ENCODE assay signal across 9 cellular contexts in the genomic region with DNA sequence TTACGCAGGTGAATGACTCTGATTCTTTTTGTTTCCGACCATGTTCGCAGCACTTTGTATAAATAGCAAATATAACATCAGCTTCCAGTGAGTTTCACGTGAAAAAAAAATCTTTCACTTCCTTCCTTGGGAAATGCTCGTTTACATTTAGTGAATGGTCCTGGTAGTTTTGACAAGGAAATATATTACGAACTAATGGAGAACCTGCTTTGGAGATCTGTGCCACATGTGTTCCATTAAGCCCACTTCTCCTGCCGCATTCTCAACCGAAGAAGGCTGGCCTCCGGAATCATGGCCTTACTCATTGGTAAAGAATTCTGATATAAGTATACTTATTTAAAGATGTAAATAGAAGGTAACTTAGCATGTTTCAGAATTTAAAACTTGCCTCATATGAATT. TPM values are rescaled to one million over a fixed set of nuclear protein-coding genes. Genes with fewer than 3 reads are reported as not detected.
A peak's percentile ranks its signal among the peaks of the same experiment; 100 is the strongest.
DNase-seq lines count a peak whose midpoint lies in the region; ATAC-seq and TF ChIP-seq lines count a peak whose summit lies in the region.
"Had no signal": no experiment of that assay in that cellular context is flagged by ENCODE, and none has a peak within 500 bp of the region (broad histone marks: within the 10 kb centered on the region; RNA-seq: fewer than 3 reads in every experiment).

No MANE protein-coding gene starts in this region.

- peak overlapping the region; percentile 72 for H3K4me3 Mint-ChIP-seq in activated CD4-positive, alpha-beta T cell treated with anti-CD3 and anti-CD28 coated beads, Interleukin-2, amount 10 ng/mL, durations not matched to agents 7 days and 5 days
- H3K4me3 Mint-ChIP-seq in activated B cell treated with CpG ODN at 0.5 μM for 24 hours = peak overlapping the region; percentile 70

- no peak for ATAC-seq in activated B cell treated with CpG ODN at 0.5 μM for 24 hours (ENCODE audit: low read depth)
- ATAC-seq in GM18502 (IDR thresholded peaks at IDR 0.05; ENCODE audit: poor library complexity, unreplicated experiment) = no peak
- no peak for ATAC-seq in HG03354 (IDR thresholded peaks at IDR 0.05; ENCODE audit: poor library complexity, severe bottlenecking, unreplicated experiment)

- intact Hi-C loops in activated B cell treated with CpG ODN at 0.5 μM for 24 hours (cut with micrococcal nuclease) = loop anchor here (10.0 kb wide), 2 partner anchors 161 to 641 kb away; a partner anchor contains a TSS

- H3K36me3 Mint-ChIP-seq in activated CD4-positive, alpha-beta T cell treated with anti-CD3 and anti-CD28 coated beads, Interleukin-2, amount 10 ng/mL, durations not matched to agents 7 days and 5 days (ENCODE audit: low read depth) = peaks cover 34% of the 10 kb centered on the region
- H3K36me3 Mint-ChIP-seq in activated B cell treated with CpG ODN at 0.5 μM for 24 hours (ENCODE audit: low read depth) = peaks cover 49% of the 10 kb centered on the region

- peak overlapping the region; percentile 74 for H3K4me3 ChIP-seq in fibroblast of villous mesenchyme (ENCODE audit: low read depth, low read length)
- H3K4me3 ChIP-seq in skeletal muscle cell (ENCODE audit: low read depth, low read length) = peak overlapping the region; percentile 78

- DNase-seq in activated CD4-positive, alpha-beta T cell treated with anti-CD3 and anti-CD28 coated beads, Interleukin-2, amount 10 ng/mL, durations not matched to agents 7 days and 5 days = no peak
- DNase-seq in activated CD4-positive, alpha-beta T cell treated with anti-CD3 and anti-CD28 coated beads for 1 hour = no peak
- DNase-seq in activated B cell treated with CpG ODN at 0.5 μM for 24 hours = no peak
- peak; percentile 12 for DNase-seq in fibroblast of villous mesenchyme (ENCODE audit: low read depth)
- no peak for DNase-seq in skeletal muscle cell (ENCODE audit: low read depth)
- DNase-seq in GDM1 (lab: John Stamatoyannopoulos, UW) = no peak
- DNase-seq: H7 had no signal

- H3K27me3 Mint-ChIP-seq in activated CD4-positive, alpha-beta T cell treated with anti-CD3 and anti-CD28 coated beads, Interleukin-2, amount 10 ng/mL, durations not matched to agents 7 days and 5 days = no peaks in the 10 kb centered on the region
- H3K27me3 Mint-ChIP-seq in activated B cell treated with CpG ODN at 0.5 μM for 24 hours = peaks cover 8% of the 10 kb centered on the region

- H3K27ac Mint-ChIP-seq in activated CD4-positive, alpha-beta T cell treated with anti-CD3 and anti-CD28 coated beads, Interleukin-2, amount 10 ng/mL, durations not matched to agents 7 days and 5 days = no peak overlapping the region
- H3K27ac Mint-ChIP-seq in activated B cell treated with CpG ODN at 0.5 μM for 24 hours = no peak overlapping the region

- H3K4me1 Mint-ChIP-seq in activated CD4-positive, alpha-beta T cell treated with anti-CD3 and anti-CD28 coated beads, Interleukin-2, amount 10 ng/mL, durations not matched to agents 7 days and 5 days = peaks cover 42% of the 10 kb centered on the region
- H3K4me1 Mint-ChIP-seq in activated B cell treated with CpG ODN at 0.5 μM for 24 hours = peaks cover 33% of the 10 kb centered on the region

- POLR2A ChIA-PET in activated CD4-positive, alpha-beta T cell treated with anti-CD3 and anti-CD28 coated beads, Interleukin-2, amount 10 ng/mL, durations not matched to agents 7 days and 5 days (lab: Charles Lee) = no interaction called here
- POLR2A ChIA-PET in activated B cell treated with CpG ODN at 0.5 μM for 24 hours (lab: Charles Lee) = no interaction called here

- CTCF ChIA-PET in activated CD4-positive, alpha-beta T cell treated with anti-CD3 and anti-CD28 coated beads, Interleukin-2, amount 10 ng/mL, durations not matched to agents 7 days and 5 days (lab: Charles Lee) = interaction anchor here (1.2 kb wide), 1 partner anchor 388 kb away, joined by 3 read pairs; no protein-coding TSS in a partner anchor
- CTCF ChIA-PET in activated B cell treated with CpG ODN at 0.5 μM for 24 hours (lab: Charles Lee) = interaction anchor here (1.0 to 1.3 kb wide), 2 partner anchors 252 to 253 kb away, joined by 3 to 4 read pairs; no protein-coding TSS in a partner anchor

- H3K9me3 Mint-ChIP-seq in activated CD4-positive, alpha-beta T cell treated with anti-CD3 and anti-CD28 coated beads, Interleukin-2, amount 10 ng/mL, durations not matched to agents 7 days and 5 days = no peaks in the 10 kb centered on the region
- H3K9me3 Mint-ChIP-seq in activated B cell treated with CpG ODN at 0.5 μM for 24 hours = no peaks in the 10 kb centered on the region

- no peak for TF ChIP-seq CTCF in activated B cell treated with CpG ODN at 0.5 μM for 24 hours (IDR thresholded peaks at IDR 0.05)
- TF ChIP-seq CTCF in fibroblast of villous mesenchyme (IDR thresholded peaks at IDR 0.05; ENCODE audit: insufficient read depth, low read depth, low read length) = no peak

RNA-seq across cellular contexts. Expression of a gene that starts 3.6 kb away (rescaled TPM):
- 10 to 100 TPM; 25.6 to 27.4 TPM for total RNA-seq in activated CD4-positive, alpha-beta T cell treated with anti-CD3 and anti-CD28 coated beads, Interleukin-2, amount 10 ng/mL, durations not matched to agents 7 days and 5 days
- total RNA-seq in activated B cell treated with CpG ODN at 0.5 μM for 24 hours = 16.9 and 22.4 TPM in 2 replicates
- total RNA-seq in fibroblast of villous mesenchyme = 10.3 and 10.4 TPM in 2 replicates

RNA-seq across cellular contexts. Expression of a gene that starts 3.9 kb away (rescaled TPM):
- total RNA-seq in activated CD4-positive, alpha-beta T cell treated with anti-CD3 and anti-CD28 coated beads, Interleukin-2, amount 10 ng/mL, durations not matched to agents 7 days and 5 days = 1 to 10 TPM; 9.3 TPM
- total RNA-seq in activated B cell treated with CpG ODN at 0.5 μM for 24 hours (9.8 and 11.1 TPM in 2 replicates), fibroblast of villous mesenchyme (19.6 and 24.6 TPM in 2 replicates)
